Comparison of ENCODE assay signal across 8 cellular contexts in the genomic region with DNA sequence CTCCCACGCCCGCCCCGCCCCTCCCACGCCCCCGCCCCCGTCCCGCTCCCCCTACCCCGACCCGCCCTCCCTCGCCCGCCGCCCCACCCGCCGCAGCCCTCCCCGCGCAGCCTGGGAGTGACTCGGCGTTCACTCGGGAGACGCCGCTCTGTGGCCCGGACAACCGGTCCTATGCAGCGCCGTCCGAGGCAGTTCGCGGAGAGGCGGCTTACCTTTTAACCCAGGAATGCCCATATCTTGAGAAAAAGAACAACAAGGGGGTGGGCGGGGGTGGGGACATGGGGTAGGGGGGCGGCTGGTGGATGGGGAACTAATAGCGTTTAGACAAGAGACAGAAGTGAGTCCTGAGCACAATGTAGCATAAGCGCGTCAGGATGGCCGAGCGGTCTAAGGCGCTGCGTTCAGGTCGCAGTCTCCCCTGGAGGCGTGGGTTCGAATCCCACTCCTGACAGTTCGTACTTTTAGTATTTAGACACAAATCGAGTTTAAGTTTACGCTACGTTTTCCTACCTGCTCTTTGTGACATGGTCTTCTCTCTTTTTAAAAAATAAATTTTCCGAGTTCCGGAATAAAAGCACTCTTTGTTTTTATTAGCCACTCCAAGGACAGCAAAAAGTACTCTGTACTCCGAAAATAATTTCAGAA. TPM values are rescaled to one million over a fixed set of nuclear protein-coding genes. Genes with fewer than 3 reads are reported as not detected.
DNase-seq lines count a peak whose midpoint lies in the region; ATAC-seq and TF ChIP-seq lines count a peak whose summit lies in the region.

No MANE protein-coding gene starts in this region.

- ATAC-seq in HG02623 (IDR thresholded peaks at IDR 0.05; ENCODE audit: unreplicated experiment) = peak; percentile 43

- DNase-seq in NCI-H1092 treated with DMSO at 0.1 percent for 48 hours (lab: John Stamatoyannopoulos, UW) = peak; percentile 72
- DNase-seq in T follicular helper cell (ENCODE audit: low read depth) = peak; percentile 83
- peak; percentile 88 to 95 (median 92) for DNase-seq in adrenal gland
- peak; percentile 88 for DNase-seq in left ventricle myocardium inferior
- DNase-seq in prostate gland (ENCODE audit: low spot score) = peak; percentile 88

- H3K27ac ChIP-seq in adrenal gland (peak overlapping the region; percentile 89 to 98 (median 96)), left ventricle myocardium inferior (replicated peaks) (peak overlapping the region; percentile 96), prostate gland (peak overlapping the region; percentile 94 to 99), urinary bladder (ENCODE audit: low read depth) (peak overlapping the region; percentile 100)

- H3K4me3 ChIP-seq in GM12875 (ENCODE audit: low read depth, low read length) (peak overlapping the region; percentile 62), adrenal gland (peak overlapping the region in 2 of 4 donors; percentile 32 to 67), left ventricle myocardium inferior (peak overlapping the region; percentile 74), prostate gland (peak overlapping the region; percentile 54 to 61), urinary bladder (ENCODE audit: low read depth, low read length) (peak overlapping the region; percentile 54)

- WGBS in adrenal gland, 4 donors = 0 to 2% (median 1%) methylated on average over 20 to 48 of the region's 48 CpGs
- WGBS in prostate gland = under 1% methylated on average over 27 of the region's 48 CpGs
- under 1% methylated on average over 47 of the region's 48 CpGs for WGBS in urinary bladder

- TF ChIP-seq CTCF in GM12875 (IDR thresholded peaks at IDR 0.05; ENCODE audit: borderline replicate concordance, insufficient read depth, low read depth, low read length) (no peak), adrenal gland (IDR thresholded peaks at IDR 0.05) (peak in 1 of 6 experiments; percentile 24), left ventricle myocardium inferior (IDR thresholded peaks at IDR 0.05; ENCODE audit: borderline replicate concordance) (no peak), prostate gland (IDR thresholded peaks at IDR 0.05) (peak in 2 of 4 experiments; percentile 6 to 42)

- TF ChIP-seq POLR2A in adrenal gland (IDR thresholded peaks at IDR 0.05) = no peak
- TF ChIP-seq POLR2A in prostate gland (IDR thresholded peaks at IDR 0.05) = no peak

- no peaks in the 10 kb centered on the region for H3K27me3 ChIP-seq in adrenal gland
- H3K27me3 ChIP-seq in left ventricle myocardium inferior (ENCODE audit: low read depth) = no peaks in the 10 kb centered on the region
- H3K27me3 ChIP-seq in prostate gland (replicated peaks; ENCODE audit: insufficient read depth) = no peaks in the 10 kb centered on the region

- peaks cover 0 to 16% of the 10 kb centered on the region in 2 donors for H3K4me1 ChIP-seq in adrenal gland (replicated peaks in 1 of 2)
- peaks cover 30% of the 10 kb centered on the region for H3K4me1 ChIP-seq in left ventricle myocardium inferior
- no peaks in the 10 kb centered on the region for H3K4me1 ChIP-seq in prostate gland (replicated peaks)
- H3K4me1 ChIP-seq in urinary bladder (ENCODE audit: insufficient read depth) = no peaks in the 10 kb centered on the region

- no peaks in the 10 kb centered on the region for H3K36me3 ChIP-seq in adrenal gland (replicated peaks in 1 of 2)
- H3K36me3 ChIP-seq in left ventricle myocardium inferior = no peaks in the 10 kb centered on the region
- no peaks in the 10 kb centered on the region for H3K36me3 ChIP-seq in prostate gland
- H3K36me3 ChIP-seq in urinary bladder (ENCODE audit: insufficient read depth) = no peaks in the 10 kb centered on the region

- intact Hi-C loops in adrenal gland (cut with DNase I) (no loop called here), left ventricle myocardium inferior (cut with micrococcal nuclease) (no loop called here), prostate gland (cut with DNase I) (loop anchor here (2.0 to 5.0 kb wide), 2 partner anchors 32 to 64 kb away; partner anchors contain the start of gene BTN2A1)

- H3K9me3 ChIP-seq in adrenal gland (replicated peaks in 1 of 3) (no peaks in the 10 kb centered on the region), left ventricle myocardium inferior (replicated peaks) (no peaks in the 10 kb centered on the region), prostate gland (no peaks in the 10 kb centered on the region)

RNA-seq across cellular contexts. Expression of gene HMGN4, which starts 17.2 kb away (rescaled TPM):
- total RNA-seq in adrenal gland = 10 to 100 TPM; 29.6 to 55.7 (median 46.2) TPM
- 10 to 100 TPM; 13.9 to 49.1 (median 21.6) TPM for polyA plus RNA-seq in adrenal gland
- 29.7 TPM for total RNA-seq in left ventricle myocardium inferior
- 10 to 100 TPM; 53.5 to 83.0 TPM for total RNA-seq in prostate gland
- 71.5 TPM for total RNA-seq in urinary bladder
- polyA plus RNA-seq in urinary bladder = 90.7 TPM

RNA-seq across cellular contexts. Expression of gene BTN1A1, which starts 20.9 kb away (rescaled TPM):
- total RNA-seq in adrenal gland (not detected), left ventricle myocardium inferior (not detected), prostate gland (under 1 TPM in 1 of 2 donors, not detected in 1; 0.23 TPM), urinary bladder (0.16 TPM)
- polyA plus RNA-seq in adrenal gland (not detected), urinary bladder (not detected)
